ENCODE assay signal across 9 cellular contexts in the genomic region with DNA sequence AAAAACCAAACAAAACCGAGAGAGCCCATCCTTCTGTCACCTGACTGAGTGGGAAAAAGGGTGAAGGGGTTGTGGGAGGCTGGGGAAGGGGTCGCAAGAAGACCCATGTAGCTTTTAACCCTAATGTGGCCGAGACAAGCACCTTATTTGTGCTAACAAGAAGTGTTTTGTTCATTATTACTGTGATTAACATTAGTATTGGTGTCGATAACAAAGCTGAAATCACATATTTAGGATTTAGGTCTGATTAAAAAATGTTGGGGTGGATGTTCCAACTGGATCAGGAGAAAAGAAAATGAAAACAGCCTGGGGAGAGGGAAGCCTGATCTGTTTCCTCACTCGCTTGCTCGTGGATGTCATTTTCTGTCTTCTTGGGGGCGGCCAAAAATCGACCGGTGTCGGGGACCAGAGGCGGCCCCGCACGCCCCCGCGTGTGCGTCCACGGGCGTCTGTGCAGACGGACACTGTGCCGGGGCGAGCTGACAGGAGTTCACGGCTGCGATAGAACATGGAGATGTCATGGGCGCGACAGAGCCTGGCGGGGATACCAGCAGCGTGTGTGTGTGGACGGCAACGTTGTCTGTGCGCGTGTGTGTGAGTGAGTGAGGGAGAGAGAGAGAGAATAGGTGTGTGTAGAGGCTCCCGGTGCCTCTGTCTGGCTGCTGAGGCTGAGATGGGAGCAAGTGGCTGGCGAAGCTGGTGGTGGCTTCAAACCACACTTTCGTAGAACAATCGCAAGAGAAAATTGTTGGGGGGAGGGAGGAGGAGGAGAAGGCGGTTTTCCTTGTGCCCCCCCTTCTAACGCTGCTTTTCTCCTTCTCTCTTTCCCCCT. TPM values are rescaled to one million over a fixed set of nuclear protein-coding genes. Genes with fewer than 3 reads are reported as not detected.
A peak's percentile ranks its signal among the peaks of the same experiment; 100 is the strongest.
DNase-seq lines count a peak whose midpoint lies in the region; ATAC-seq, FAIRE-seq and TF ChIP-seq lines count a peak whose summit lies in the region.
"Had no signal": no experiment of that assay in that cellular context is flagged by ENCODE, and none has a peak within 500 bp of the region (broad histone marks: within the 10 kb centered on the region; RNA-seq: fewer than 3 reads in every experiment).

No MANE protein-coding gene starts in this region.

- peak overlapping the region; percentile 79 for H3K4me2 ChIP-seq in IMR-90 (ENCODE audit: low read depth, low read length)

- H3K27me3 ChIP-seq in IMR-90 (ENCODE audit: control insufficient read depth, insufficient read depth, low read length) (no peaks in the 10 kb centered on the region), bronchial epithelial cell (ENCODE audit: control insufficient read depth, insufficient read depth, low read length) (no peaks in the 10 kb centered on the region), mucosa of stomach (ENCODE audit: control insufficient read depth, insufficient read depth, low read length) (no peaks in the 10 kb centered on the region), SJCRH30 (no peaks in the 10 kb centered on the region)

- dilution Hi-C loops in IMR-90 (cut with HindIII; ENCODE audit: low sequenced_read_pairs, unreplicated experiment): no loop called here

- peak; percentile 2; the same call in 1 of the 2 replicates for ATAC-seq in IMR-90 (ENCODE audit: low read depth)
- no peak for ATAC-seq in HG02623 (IDR thresholded peaks at IDR 0.05; ENCODE audit: unreplicated experiment)

- peak overlapping the region; percentile 61 for H2BK5ac ChIP-seq in IMR-90 (ENCODE audit: low read depth, low read length, poor library complexity, severe bottlenecking)

- peak overlapping the region; percentile 95 for H3K14ac ChIP-seq in IMR-90 (replicated peaks; ENCODE audit: low read depth, low read length)

- H4K20me1 ChIP-seq in IMR-90 (ENCODE audit: insufficient read depth, low read length): peaks cover 6% of the 10 kb centered on the region; the same call in 1 of the 2 replicates

- H3K4me3 ChIP-seq in AG04449 (ENCODE audit: low read depth, low read length) (peak overlapping the region; percentile 65), IMR-90 (ENCODE audit: insufficient read depth, low read depth, low read length) (peak overlapping the region; percentile 55), bronchial epithelial cell (ENCODE audit: low read depth, low read length) (peak overlapping the region; percentile 30), mucosa of stomach (ENCODE audit: low read length) (peak overlapping the region; percentile 45), SJCRH30 (no peak overlapping the region)
- H3K4me3 ChIP-seq: cardiac muscle cell had no signal

- in situ Hi-C loops in IMR-90 (cut with MboI; ENCODE audit: low sequenced_read_pairs): no loop called here

- H2BK120ac ChIP-seq in IMR-90 (ENCODE audit: low read depth, low read length): peak overlapping the region; percentile 81

- no peak for TF ChIP-seq CTCF in AG04449 (IDR thresholded peaks at IDR 0.05; ENCODE audit: insufficient read depth, low read length, missing control alignments)
- TF ChIP-seq CTCF in IMR-90 (conservative IDR thresholded peaks at IDR 0.05; ENCODE audit: low read depth, low read length): no peak
- TF ChIP-seq CTCF in bronchial epithelial cell (IDR thresholded peaks at IDR 0.05; ENCODE audit: insufficient read depth, low read length, severe bottlenecking): no peak

- H4K8ac ChIP-seq in IMR-90 (ENCODE audit: low read depth in 2 of 2, low read length in 2 of 2): peak overlapping the region; percentile 60 to 77; a peak in 3 of 4 replicates

- H3K18ac ChIP-seq in IMR-90 (ENCODE audit: low read depth, low read length): peak overlapping the region; percentile 84

- peak overlapping the region; percentile 38 for H2BK20ac ChIP-seq in IMR-90 (ENCODE audit: low read depth, low read length)

- peak overlapping the region; percentile 94 for H3K4ac ChIP-seq in IMR-90 (ENCODE audit: low read depth, low read length)

- no peak for FAIRE-seq in bronchial epithelial cell (lab: Jason Lieb, UNC)
- no peak for FAIRE-seq in GM12892 (lab: Jason Lieb, UNC)

- H2BK15ac ChIP-seq in IMR-90 (ENCODE audit: low read depth, low read length): peak overlapping the region; percentile 24; the same call in 2 of the 3 replicates

- BruUV-seq in IMR-90 (replicated peaks; lab: Mats Ljungman, UMichigan): no TSS peak

- POLR2A ChIA-PET in AG04449 (lab: Yijun Ruan, JAX) (interaction anchor here (1.7 kb wide), 1 partner anchor 9 kb away, joined by 6 read pairs; no protein-coding TSS in a partner anchor), IMR-90 (lab: Charles Lee; ENCODE audit: unreplicated experiment) (no interaction called here)

- H3K27ac ChIP-seq in IMR-90 (ENCODE audit: insufficient read depth, low read length) (peak overlapping the region; percentile 88), SJCRH30 (no peak overlapping the region)
- H3K27ac ChIP-seq: cardiac muscle cell had no signal

- H3K23ac ChIP-seq in IMR-90 (ENCODE audit: low read depth, low read length): peak overlapping the region; percentile 95

- TF ChIP-seq POLR2A in IMR-90 (IDR thresholded peaks at IDR 0.05; ENCODE audit: low read depth, low read length): no peak
- no peak for TF ChIP-seq POLR2A in GM12892 (IDR thresholded peaks at IDR 0.05; ENCODE audit: low read depth, low read length)

- H2AK5ac ChIP-seq in IMR-90 (ENCODE audit: low read depth, low read length): peak overlapping the region; percentile 95

- H4K91ac ChIP-seq in IMR-90 (ENCODE audit: insufficient read depth, low read depth, low read length): peak overlapping the region; percentile 67

- WGBS in IMR-90 (ENCODE audit: extremely low coverage in 2 of 2, insufficient read length in 1 of 2), 2 experiments: 7% methylated on average over 28 of the region's 37 CpGs; no CpG with 5 or more reads in 1 of the 2 experiments

- H3K9me1 ChIP-seq in IMR-90 (ENCODE audit: insufficient read depth, low read length): peaks cover 11% of the 10 kb centered on the region; the same call in 1 of the 2 replicates

- H3K56ac ChIP-seq in IMR-90 (ENCODE audit: extremely low read depth, insufficient read depth, low read length): peak overlapping the region; percentile 76; the same call in 1 of the 2 replicates

- H3K9me3 ChIP-seq in IMR-90 (ENCODE audit: control insufficient read depth, insufficient read depth, low read length) (no peaks in the 10 kb centered on the region), mucosa of stomach (ENCODE audit: control insufficient read depth, low read length) (no peaks in the 10 kb centered on the region), SJCRH30 (replicated peaks) (no peaks in the 10 kb centered on the region)

- DNase-seq in AG04449 (ENCODE audit: low read depth, low spot score) (no peak), IMR-90 (peak; percentile 45), bronchial epithelial cell (ENCODE audit: low read depth) (no peak), GM19238 (ENCODE audit: insufficient read length, low spot score) (no peak), GM12892 (ENCODE audit: insufficient read length) (no peak), SJCRH30 (no peak)

- H3K79me1 ChIP-seq in IMR-90 (ENCODE audit: low read depth in 1 of 2, low read length in 2 of 2): peaks cover 50 to 82% of the 10 kb centered on the region in 2 experiments

- H2AFZ ChIP-seq in IMR-90 (replicated peaks; ENCODE audit: low read length, poor library complexity): peak overlapping the region; percentile 87

- intact Hi-C loops in IMR-90 (cut with micrococcal nuclease): no loop called here

- H3K36me3 ChIP-seq in IMR-90 (ENCODE audit: control insufficient read depth, insufficient read depth, low read length): peaks cover 15% of the 10 kb centered on the region; the same call in 1 of the 2 replicates
- peaks cover 2% of the 10 kb centered on the region for H3K36me3 ChIP-seq in bronchial epithelial cell (ENCODE audit: control insufficient read depth, insufficient read depth, low read length)
- H3K36me3 ChIP-seq in mucosa of stomach (ENCODE audit: control insufficient read depth, insufficient read depth, low read length): no peaks in the 10 kb centered on the region
- peaks cover 7% of the 10 kb centered on the region; the same call in 1 of the 2 replicates for H3K36me3 ChIP-seq in SJCRH30
- H3K36me3 ChIP-seq: cardiac muscle cell had no signal

- TF ChIP-seq RAD21 in IMR-90 (IDR thresholded peaks at IDR 0.05; ENCODE audit: low read length): no peak

- peak overlapping the region; percentile 89 for H4K5ac ChIP-seq in IMR-90 (ENCODE audit: low read depth, low read length)

- H3K9ac ChIP-seq in IMR-90 (ENCODE audit: low read depth, low read length): peak overlapping the region; percentile 93
- peak overlapping the region; percentile 51 for H3K9ac ChIP-seq in mucosa of stomach (ENCODE audit: low read length)

- H2AK9ac ChIP-seq in IMR-90 (replicated peaks; ENCODE audit: low read depth, low read length, poor library complexity): peak overlapping the region; percentile 96

- H3K4me1 ChIP-seq in IMR-90 (ENCODE audit: control insufficient read depth, insufficient read depth, low read length) (peaks cover 40% of the 10 kb centered on the region), mucosa of stomach (ENCODE audit: control insufficient read depth, insufficient read depth, low read length) (peaks cover 70% of the 10 kb centered on the region), SJCRH30 (peaks cover 30% of the 10 kb centered on the region)

- CTCF ChIA-PET in AG04449 (lab: Yijun Ruan, JAX): interaction anchor here (1.0 to 15.0 kb wide), 4 partner anchors 8 to 59 kb away, joined by 3 to 427 read pairs (median 30); no protein-coding TSS in a partner anchor
- CTCF ChIA-PET in IMR-90 (lab: Yijun Ruan, JAX): interaction anchor here (0.7 to 1.4 kb wide), 3 partner anchors 9 to 105 kb away, joined by 3 to 4 read pairs (median 3); no protein-coding TSS in a partner anchor

TF ChIP-seq in IMR-90, 13 proteins besides CTCF, POLR2A, EP300 and RAD21:
- TF ChIP-seq MXI1 (IDR thresholded peaks at IDR 0.05; ENCODE audit: borderline replicate concordance, low read depth, low read length): peak; percentile 71; the same call in 1 of the 2 replicates
- no peak for TF ChIP-seq MAFK (IDR thresholded peaks at IDR 0.05; ENCODE audit: low read depth, low read length)

RNA-seq across cellular contexts. Expression of a gene that starts 29.1 kb away (rescaled TPM):
- total RNA-seq in IMR-90 (2012; rRNA removed) (10.0 and 10.2 TPM in 2 replicates), bronchial epithelial cell (5.4 and 5.8 TPM in 2 replicates)
- polyA plus RNA-seq in IMR-90 (2012; rRNA removed): 46.9 and 47.7 TPM in 2 replicates
- 34.3 and 53.4 TPM in 2 replicates for polyA plus RNA-seq in IMR-90 (2012; cell fraction: cytosol; rRNA removed)
- polyA plus RNA-seq in IMR-90 (2012; cell fraction: nucleus; rRNA removed; ENCODE audit: low replicate concordance): 34.8 and 48.3 TPM in 2 replicates
- polyA plus RNA-seq in GM12892 (2012; ENCODE audit: missing spikeins): 0.55 TPM
- 20.2 and 22.4 TPM in 2 replicates for total RNA-seq in SJCRH30 (2014; rRNA removed; shearing (Covaris generic))
- total RNA-seq: cardiac muscle cell had no signal
- polyA plus RNA-seq: cardiac muscle cell had no signal

RNA-seq across cellular contexts. Expression of a gene that starts 55.0 kb away (rescaled TPM):
- total RNA-seq in IMR-90 (2012; rRNA removed) (not detected in 2 replicates), bronchial epithelial cell (not detected in 2 replicates)
- polyA plus RNA-seq in IMR-90 (2012; rRNA removed): 0.03 TPM in 1 of 2 replicates, not detected in the other
- 0.03 TPM in 1 of 2 replicates, not detected in the other for polyA plus RNA-seq in IMR-90 (2012; cell fraction: cytosol; rRNA removed)
- polyA plus RNA-seq in IMR-90 (2012; cell fraction: nucleus; rRNA removed; ENCODE audit: low replicate concordance): 0.07 TPM in 1 of 2 replicates, not detected in the other
- 0.32 TPM for polyA plus RNA-seq in GM12892 (2012; ENCODE audit: missing spikeins)
- total RNA-seq in SJCRH30 (2014; rRNA removed; shearing (Covaris generic)): not detected in 2 replicates
- total RNA-seq: cardiac muscle cell had no signal
